In genomic region chr16:86577314-86577971, GRCh38 we compare ENCODE assay signal across 1 cellular context.
A peak's percentile ranks its signal among the peaks of the same experiment; 100 is the strongest.
TF ChIP-seq lines count a peak whose summit lies in the region.

No MANE protein-coding gene starts in this region.

TF ChIP-seq in IMR-90, 13 proteins besides CTCF, POLR2A, EP300 and RAD21:
- TF ChIP-seq MXI1 (IDR thresholded peaks at IDR 0.05; ENCODE audit: borderline replicate concordance, low read depth, low read length) (no peak), NFE2L2 (IDR thresholded peaks at IDR 0.05; ENCODE audit: low read depth, low read length) (peak; percentile 91), MAFK (IDR thresholded peaks at IDR 0.05; ENCODE audit: low read depth, low read length) (peak; percentile 55; the same call in 1 of the 2 replicates), MAZ (IDR thresholded peaks at IDR 0.05; ENCODE audit: borderline replicate concordance, low read depth, low read length) (peak; percentile 55; the same call in 1 of the 2 replicates), USF2 (IDR thresholded peaks at IDR 0.05; ENCODE audit: low read depth, low read length) (no peak), FOS (IDR thresholded peaks at IDR 0.05; ENCODE audit: low read depth, low read length) (peak; percentile 24; the same call in 1 of the 2 replicates), BHLHE40 (IDR thresholded peaks at IDR 0.05; ENCODE audit: low read depth, low read length) (peak; percentile 79), RFX5 (IDR thresholded peaks at IDR 0.05; ENCODE audit: low read depth, low read length) (no peak), RCOR1 (IDR thresholded peaks at IDR 0.05; ENCODE audit: insufficient replicate concordance, low read length) (peak; percentile 91)
